In genomic region chr1:70887936-70888335, GRCh38 we compare ENCODE assay signal across 27 cellular contexts.
A peak's percentile ranks its signal among the peaks of the same experiment; 100 is the strongest.
DNase-seq lines count a peak whose midpoint lies in the region; ATAC-seq, FAIRE-seq and TF ChIP-seq lines count a peak whose summit lies in the region.
"Had no signal": no experiment of that assay in that cellular context is flagged by ENCODE, and none has a peak within 500 bp of the region (broad histone marks: within the 10 kb centered on the region; RNA-seq: fewer than 3 reads in every experiment).

No MANE protein-coding gene starts in this region.

- POLR2A ChIA-PET in A673 (lab: Charles Lee; ENCODE audit: low non-redundant PET) (interaction anchor here (0.6 kb wide), 1 partner anchor 27 kb away, joined by 3 read pairs; no protein-coding TSS in a partner anchor), T-cell (lab: Charles Lee) (no interaction called here)
- POLR2A ChIA-PET in activated CD4-positive, alpha-beta memory T cell treated with anti-CD3 and anti-CD28 coated beads for 36 hours (lab: Charles Lee) = no interaction called here

- H3K27ac ChIP-seq in A673 (ENCODE audit: low read depth, low read length, poor library complexity, severe bottlenecking) = no peak overlapping the region

- H3K27ac Mint-ChIP-seq in HFFc6 (no peak overlapping the region), nephron (peak overlapping the region in 2 of 3 experiments; percentile 37 to 54), T-cell (no peak overlapping the region)
- no peak overlapping the region for H3K27ac Mint-ChIP-seq in activated CD4-positive, alpha-beta memory T cell treated with anti-CD3 and anti-CD28 coated beads for 36 hours
- H3K27ac Mint-ChIP-seq: activated CD8-positive, alpha-beta T cell treated with anti-CD3 and anti-CD28 coated beads for 36 hours; activated T-helper 1 cell treated with anti-CD3 and anti-CD28 coated beads, Interleukin-12 subunit alpha, Interleukin-12 subunit beta, Interleukin-2, Interleukin-4 antibody, amounts not matched to agents 30 ng/mL and 10 ng/mL and 1 ng/mL, durations not matched to agents 14 hours and 24 hours and 36 hours; effector memory CD8-positive, alpha-beta T cell; stimulated activated memory B cell treated with anti-CD40 and anti-IgM and Interleukin-4, amounts not matched to agents 10 μg/mL and 1 μg/mL and 100 μg/mL, for 72 hours had no signal

- no peaks in the 10 kb centered on the region for H3K9me3 ChIP-seq in A673 (ENCODE audit: low read depth, low read length, poor library complexity, severe bottlenecking)

- no TSS peak for BruUV-seq in A673 (replicated peaks; lab: Mats Ljungman, UMichigan)

- peak; percentile 72 for DNase-seq in A673 (ENCODE audit: low spot score)
- peak; percentile 15 for DNase-seq in HFFc6
- DNase-seq in T-cell = no peak
- DNase-seq in activated CD4-positive, alpha-beta memory T cell treated with anti-CD3 and anti-CD28 coated beads for 36 hours = no peak
- DNase-seq in cerebellum (ENCODE audit: low spot score) = no peak
- DNase-seq: activated CD4-positive, CD25-positive, alpha-beta regulatory T cell treated with anti-CD3 and anti-CD28 coated beads, Interleukin-2, amount 50 U/mL, for 72 hours; activated CD8-positive, alpha-beta memory T cell treated with anti-CD3 and anti-CD28 coated beads, Interleukin-2, amount 50 U/mL, for 48 hours; activated CD8-positive, alpha-beta T cell treated with anti-CD3 and anti-CD28 coated beads for 36 hours; activated naive CD4-positive, alpha-beta T cell treated with Interleukin-2 at 50 U/mL for 16 hours; CD8-positive, alpha-beta memory T cell; central memory CD4-positive, alpha-beta T cell; effector memory CD8-positive, alpha-beta T cell; hippocampal formation; IMR-90; mammary epithelial cell; NCI-H1092; NCI-H187 treated with DMSO at 0.1 percent for 48 hours; NCI-H526 treated with DMSO at 0.1 percent for 48 hours; SHP77 had no signal

- H3K4me3 ChIP-seq in A673 (ENCODE audit: low read depth, low read length, poor library complexity, severe bottlenecking) = no peak overlapping the region

- peak; percentile 78 for FAIRE-seq in endometrium (lab: Jason Lieb, UNC)
- FAIRE-seq: frontal cortex, GM12892 had no signal

- H3K27me3 Mint-ChIP-seq in HFFc6 (ENCODE audit: insufficient read depth) (no peaks in the 10 kb centered on the region), nephron (ENCODE audit: low read depth) (no peaks in the 10 kb centered on the region), T-cell (peaks cover 0 to 1% of the 10 kb centered on the region in 2 donors)
- peaks cover 5% of the 10 kb centered on the region for H3K27me3 Mint-ChIP-seq in activated CD4-positive, alpha-beta memory T cell treated with anti-CD3 and anti-CD28 coated beads for 36 hours
- H3K27me3 Mint-ChIP-seq: activated CD8-positive, alpha-beta T cell treated with anti-CD3 and anti-CD28 coated beads for 36 hours; CD8-positive, alpha-beta memory T cell; effector memory CD8-positive, alpha-beta T cell; stimulated activated memory B cell treated with anti-CD40 and anti-IgM and Interleukin-4, amounts not matched to agents 10 μg/mL and 1 μg/mL and 100 μg/mL, for 72 hours had no signal

- ATAC-seq in T-cell (replicated peaks in 1 of 4) = no peak
- ATAC-seq: activated CD8-positive, alpha-beta T cell treated with anti-CD3 and anti-CD28 coated beads for 36 hours; effector memory CD8-positive, alpha-beta T cell; natural killer cell treated with Interleukin-12 subunit alpha and Interleukin-12 subunit beta and Interleukin-15 and Interleukin-18, amount 100 ng/mL, for 72 hours; Panc1; stimulated activated memory B cell treated with anti-CD40 and anti-IgM and Interleukin-4, amounts not matched to agents 10 μg/mL and 1 μg/mL and 100 μg/mL, for 72 hours had no signal

- H3K27me3 ChIP-seq in A673 (replicated peaks; ENCODE audit: insufficient read depth, low read depth, low read length, poor library complexity) = no peaks in the 10 kb centered on the region

- TF ChIP-seq CTCF in A673 (conservative IDR thresholded peaks at IDR 0.05; ENCODE audit: low read depth, low read length) (no peak), HFFc6 (IDR thresholded peaks at IDR 0.05) (no peak), nephron (IDR thresholded peaks at IDR 0.05; ENCODE audit: unreplicated experiment in 3 of 3) (no peak)

- peaks cover 4% of the 10 kb centered on the region for H3K9me3 Mint-ChIP-seq in HFFc6
- no peaks in the 10 kb centered on the region for H3K9me3 Mint-ChIP-seq in nephron
- H3K9me3 Mint-ChIP-seq in T-cell = no peaks in the 10 kb centered on the region
- H3K9me3 Mint-ChIP-seq in activated CD4-positive, alpha-beta memory T cell treated with anti-CD3 and anti-CD28 coated beads for 36 hours = no peaks in the 10 kb centered on the region
- H3K9me3 Mint-ChIP-seq: activated CD8-positive, alpha-beta T cell treated with anti-CD3 and anti-CD28 coated beads for 36 hours; activated T-helper 1 cell treated with anti-CD3 and anti-CD28 coated beads, Interleukin-12 subunit alpha, Interleukin-12 subunit beta, Interleukin-2, Interleukin-4 antibody, amounts not matched to agents 30 ng/mL and 10 ng/mL and 1 ng/mL, durations not matched to agents 14 hours and 24 hours and 36 hours; CD8-positive, alpha-beta memory T cell; stimulated activated memory B cell treated with anti-CD40 and anti-IgM and Interleukin-4, amounts not matched to agents 10 μg/mL and 1 μg/mL and 100 μg/mL, for 72 hours had no signal

- peaks cover 4% of the 10 kb centered on the region for H3K36me3 ChIP-seq in A673 (ENCODE audit: insufficient read depth, low read length, poor library complexity, severe bottlenecking)

- peaks cover 8% of the 10 kb centered on the region; the same call in 1 of the 2 replicates for H3K4me1 Mint-ChIP-seq in HFFc6 (ENCODE audit: low read depth)
- H3K4me1 Mint-ChIP-seq in nephron = peaks cover 14% of the 10 kb centered on the region
- H3K4me1 Mint-ChIP-seq in T-cell = no peaks in the 10 kb centered on the region
- H3K4me1 Mint-ChIP-seq in activated CD4-positive, alpha-beta memory T cell treated with anti-CD3 and anti-CD28 coated beads for 36 hours (ENCODE audit: low read depth) = no peaks in the 10 kb centered on the region
- H3K4me1 Mint-ChIP-seq: CD8-positive, alpha-beta memory T cell; stimulated activated memory B cell treated with anti-CD40 and anti-IgM and Interleukin-4, amounts not matched to agents 10 μg/mL and 1 μg/mL and 100 μg/mL, for 72 hours had no signal

- peaks cover 27% of the 10 kb centered on the region for H3K4me1 ChIP-seq in A673 (ENCODE audit: insufficient read depth, low read length, poor library complexity, severe bottlenecking)

- intact Hi-C loops in A673 (cut with micrococcal nuclease; ENCODE audit: unreplicated experiment) = no loop called here
- intact Hi-C loops in activated CD4-positive, alpha-beta memory T cell treated with anti-CD3 and anti-CD28 coated beads for 36 hours (cut with micrococcal nuclease) = no loop called here

- CTCF ChIA-PET in A673 (lab: Charles Lee) = interaction anchor here (1.2 kb wide), 1 partner anchor 69 kb away, joined by 3 read pairs; no protein-coding TSS in a partner anchor
- CTCF ChIA-PET in T-cell (lab: Charles Lee) = no interaction called here
- CTCF ChIA-PET in activated CD4-positive, alpha-beta memory T cell treated with anti-CD3 and anti-CD28 coated beads for 36 hours (lab: Charles Lee) = no interaction called here

- no peaks in the 10 kb centered on the region for H3K36me3 Mint-ChIP-seq in HFFc6 (ENCODE audit: low read depth)
- H3K36me3 Mint-ChIP-seq in nephron (ENCODE audit: low read depth) = no peaks in the 10 kb centered on the region
- H3K36me3 Mint-ChIP-seq in T-cell = no peaks in the 10 kb centered on the region
- no peaks in the 10 kb centered on the region for H3K36me3 Mint-ChIP-seq in activated CD4-positive, alpha-beta memory T cell treated with anti-CD3 and anti-CD28 coated beads for 36 hours
- H3K36me3 Mint-ChIP-seq: CD8-positive, alpha-beta memory T cell; stimulated activated memory B cell treated with anti-CD40 and anti-IgM and Interleukin-4, amounts not matched to agents 10 μg/mL and 1 μg/mL and 100 μg/mL, for 72 hours had no signal

- no peak overlapping the region for H3K4me3 Mint-ChIP-seq in HFFc6
- H3K4me3 Mint-ChIP-seq in nephron = no peak overlapping the region
- no peak overlapping the region for H3K4me3 Mint-ChIP-seq in T-cell
- H3K4me3 Mint-ChIP-seq in activated CD4-positive, alpha-beta memory T cell treated with anti-CD3 and anti-CD28 coated beads for 36 hours = no peak overlapping the region
- H3K4me3 Mint-ChIP-seq: activated CD8-positive, alpha-beta T cell treated with anti-CD3 and anti-CD28 coated beads for 36 hours; activated T-helper 1 cell treated with anti-CD3 and anti-CD28 coated beads, Interleukin-12 subunit alpha, Interleukin-12 subunit beta, Interleukin-2, Interleukin-4 antibody, amounts not matched to agents 30 ng/mL and 10 ng/mL and 1 ng/mL, durations not matched to agents 14 hours and 24 hours and 36 hours; CD8-positive, alpha-beta memory T cell; effector memory CD8-positive, alpha-beta T cell; natural killer cell treated with Interleukin-12 subunit alpha and Interleukin-12 subunit beta and Interleukin-15 and Interleukin-18, amount 100 ng/mL, for 72 hours; stimulated activated memory B cell treated with anti-CD40 and anti-IgM and Interleukin-4, amounts not matched to agents 10 μg/mL and 1 μg/mL and 100 μg/mL, for 72 hours had no signal

Comparison
In these comparisons a context has a peak if more than half of its experiments do, and no peak if none do; other contexts are left out.
1. DNase-seq: peak in A673 (single experiment) and HFFc6 (single experiment); none in T-cell (0 of 34), activated CD4-positive, alpha-beta memory T cell treated with anti-CD3 and anti-CD28 coated beads for 36 hours (single experiment) and cerebellum (single experiment).
2. H3K27ac Mint-ChIP-seq: peak in nephron (2 of 3); none in HFFc6 (single experiment), T-cell (0 of 2) and activated CD4-positive, alpha-beta memory T cell treated with anti-CD3 and anti-CD28 coated beads for 36 hours (single experiment).